ENCODE assay signal across 9 cellular contexts in the genomic region with DNA sequence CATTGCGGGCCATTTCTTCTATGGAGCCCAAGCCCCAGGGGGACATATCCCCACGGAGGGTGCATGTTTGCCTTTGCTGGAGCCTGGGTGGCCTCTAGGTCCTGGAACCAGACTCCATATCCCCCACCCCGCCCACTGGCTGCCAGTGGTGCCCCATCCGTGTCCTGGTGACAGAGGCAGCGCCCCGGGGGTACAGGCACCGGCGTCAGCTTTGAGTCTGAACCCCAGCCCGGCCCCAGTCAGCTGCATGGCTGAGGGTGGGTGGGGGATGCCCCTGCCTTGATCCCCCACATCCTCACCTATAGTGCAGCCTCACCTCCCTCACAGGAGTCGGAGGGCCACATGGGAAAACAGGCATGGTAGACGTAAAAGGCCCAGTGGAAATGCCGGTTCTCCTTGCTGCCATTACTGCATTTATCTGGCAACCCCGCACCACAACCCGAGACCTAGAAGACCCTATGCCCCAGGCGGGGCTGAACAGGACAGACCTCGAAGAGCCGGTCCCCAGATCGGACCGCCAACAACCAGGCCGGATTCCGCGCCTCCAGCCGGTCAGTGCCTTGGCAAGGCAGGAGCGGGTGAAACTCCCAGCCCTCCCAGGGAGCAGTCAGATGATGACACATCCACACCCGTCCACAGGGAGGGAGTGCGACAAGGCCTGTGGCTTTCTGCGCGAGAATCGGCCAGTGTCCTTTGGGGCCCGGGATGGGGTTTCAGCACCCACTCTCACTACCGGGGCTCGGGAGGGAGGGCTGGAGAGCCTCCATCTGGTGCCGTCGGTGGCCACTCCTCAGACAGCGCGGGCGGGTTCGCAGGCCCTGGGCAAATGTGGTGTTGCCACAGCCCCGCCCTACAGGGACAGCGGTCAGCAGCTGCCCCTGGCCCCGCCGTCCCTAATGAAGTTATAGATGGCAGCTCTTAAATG. TPM values are rescaled to one million over a fixed set of nuclear protein-coding genes. Genes with fewer than 3 reads are reported as not detected.
"Had no signal": no experiment of that assay in that cellular context is flagged by ENCODE, and none has a peak within 500 bp of the region (broad histone marks: within the 10 kb centered on the region; RNA-seq: fewer than 3 reads in every experiment).

No MANE protein-coding gene starts in this region.

- FAIRE-seq: HTR-8/SVneo, K562 had no signal

- H3K9ac ChIP-seq: GM23248 had no signal

- H2AFZ ChIP-seq: GM23248 had no signal

- ATAC-seq: K562 had no signal

- H3K36me3 ChIP-seq: HAP-1 had no signal

- H3K9me3 ChIP-seq: HAP-1 had no signal

- H3K4me3 ChIP-seq: GM23248, HAP-1, K562 had no signal

- H3K4me1 ChIP-seq: HAP-1 had no signal

- H3K27ac ChIP-seq: GM23248 had no signal

- DNase-seq: GM23248, GOT3, H7, IMR-90, KG1 had no signal

RNA-seq across cellular contexts. Expression of a gene that starts 11.9 kb away (rescaled TPM):
- total RNA-seq: GM23248, H4, IMR-90, K562 had no signal
- polyA plus RNA-seq: GM23248, IMR-90, K562 had no signal

RNA-seq across cellular contexts. Expression of a gene that starts 35.4 kb away (rescaled TPM):
- total RNA-seq: GM23248, H4, H7, IMR-90, K562 had no signal
- polyA plus RNA-seq: GM23248, IMR-90, K562 had no signal
